12 cellular contexts compared by ENCODE assay signal in the genomic region with DNA sequence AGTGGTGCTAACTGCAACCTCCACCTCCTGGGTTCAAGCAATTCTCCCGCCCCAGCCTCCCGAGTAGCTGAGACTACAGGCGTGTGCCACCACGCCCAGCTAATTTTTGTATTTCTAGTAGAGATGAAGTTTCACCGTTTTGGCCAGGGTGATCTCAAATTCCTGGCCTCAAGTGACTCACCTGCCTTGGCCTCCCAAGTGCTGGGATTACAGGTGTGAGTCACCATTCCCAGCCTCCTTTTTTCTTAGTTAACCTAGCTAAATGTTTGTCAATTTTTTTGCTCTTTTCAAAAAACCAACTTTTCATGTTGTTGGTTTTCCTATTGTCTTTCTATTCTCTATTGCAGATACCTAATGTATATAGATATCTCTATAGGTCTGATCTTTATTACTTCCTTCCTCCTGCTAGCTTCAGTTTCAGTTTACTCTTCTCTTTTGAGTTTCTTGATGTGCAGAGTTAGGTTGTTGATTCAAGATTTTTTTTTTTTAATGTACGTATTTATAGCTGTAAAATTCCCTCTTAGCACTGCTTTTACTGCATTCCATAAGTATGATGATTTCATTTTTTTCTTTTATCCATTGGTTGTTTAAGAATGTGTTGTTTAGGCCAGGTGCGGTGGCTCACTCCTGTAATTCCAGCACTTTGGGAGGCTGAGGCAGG. TPM values are rescaled to one million over a fixed set of nuclear protein-coding genes. Genes with fewer than 3 reads are reported as not detected.
DNase-seq lines count a peak whose midpoint lies in the region; ATAC-seq and TF ChIP-seq lines count a peak whose summit lies in the region.
"Had no signal": no experiment of that assay in that cellular context is flagged by ENCODE, and none has a peak within 500 bp of the region (broad histone marks: within the 10 kb centered on the region; RNA-seq: fewer than 3 reads in every experiment).

No MANE protein-coding gene starts in this region.

- peaks cover 66% of the 10 kb centered on the region for H3K4me1 Mint-ChIP-seq in activated naive CD4-positive, alpha-beta T cell treated with anti-CD3 and anti-CD28 coated beads for 36 hours (ENCODE audit: low read depth)
- H3K4me1 Mint-ChIP-seq in T-helper 17 cell (peaks cover 64% of the 10 kb centered on the region), type B pancreatic cell (ENCODE audit: unreplicated experiment) (peaks cover 5% of the 10 kb centered on the region)
- H3K4me1 Mint-ChIP-seq in central memory CD8-positive, alpha-beta T cell: peaks cover 71% of the 10 kb centered on the region

- no peak for TF ChIP-seq CTCF in type B pancreatic cell (conservative IDR thresholded peaks at IDR 0.05)
- TF ChIP-seq CTCF in GM13977 (IDR thresholded peaks at IDR 0.05; ENCODE audit: extremely low read depth, insufficient read depth, missing control alignments): no peak

- peak overlapping the region; percentile 90 for H3K27ac Mint-ChIP-seq in activated naive CD4-positive, alpha-beta T cell treated with anti-CD3 and anti-CD28 coated beads for 36 hours
- H3K27ac Mint-ChIP-seq in T-helper 17 cell (peak overlapping the region; percentile 95), type B pancreatic cell (peak overlapping the region; percentile 24)
- H3K27ac Mint-ChIP-seq in central memory CD8-positive, alpha-beta T cell (ENCODE audit: low read depth): peak overlapping the region; percentile 70

- H3K36me3 Mint-ChIP-seq in activated naive CD4-positive, alpha-beta T cell treated with anti-CD3 and anti-CD28 coated beads for 36 hours (ENCODE audit: low read depth): peaks cover 75% of the 10 kb centered on the region
- H3K36me3 Mint-ChIP-seq in T-helper 17 cell (ENCODE audit: low read depth) (peaks cover 13% of the 10 kb centered on the region), type B pancreatic cell (no peaks in the 10 kb centered on the region)
- H3K36me3 Mint-ChIP-seq in central memory CD8-positive, alpha-beta T cell (ENCODE audit: insufficient read depth): peaks cover 59% of the 10 kb centered on the region

- H3K9me3 Mint-ChIP-seq in activated naive CD4-positive, alpha-beta T cell treated with anti-CD3 and anti-CD28 coated beads for 36 hours: peaks cover 29% of the 10 kb centered on the region
- no peaks in the 10 kb centered on the region for H3K9me3 Mint-ChIP-seq in central memory CD8-positive, alpha-beta T cell
- peaks cover 9% of the 10 kb centered on the region for H3K9me3 Mint-ChIP-seq in type B pancreatic cell

- H3K27me3 Mint-ChIP-seq in activated naive CD4-positive, alpha-beta T cell treated with anti-CD3 and anti-CD28 coated beads for 36 hours (ENCODE audit: low read depth): no peaks in the 10 kb centered on the region
- H3K27me3 Mint-ChIP-seq in T-helper 17 cell (no peaks in the 10 kb centered on the region), type B pancreatic cell (no peaks in the 10 kb centered on the region)
- H3K27me3 Mint-ChIP-seq in central memory CD8-positive, alpha-beta T cell: no peaks in the 10 kb centered on the region

- in situ Hi-C loops in GM13977 (cut with MboI; ENCODE audit: low pct_unique_long_range_greater_than_20kb, low sequenced_read_pairs, unreplicated experiment): no loop called here

- ATAC-seq in T-helper 17 cell (peak; percentile 55), GM18909 (IDR thresholded peaks at IDR 0.05; ENCODE audit: poor library complexity, unreplicated experiment) (no peak)
- no peak for ATAC-seq in central memory CD8-positive, alpha-beta T cell (replicated peaks; ENCODE audit: extremely low read depth, poor library complexity, severe bottlenecking)
- ATAC-seq: pancreas had no signal

- H3K4me3 Mint-ChIP-seq in activated naive CD4-positive, alpha-beta T cell treated with anti-CD3 and anti-CD28 coated beads for 36 hours: peak overlapping the region; percentile 45
- peak overlapping the region; percentile 77 for H3K4me3 Mint-ChIP-seq in T-helper 17 cell
- peak overlapping the region; percentile 60 for H3K4me3 Mint-ChIP-seq in central memory CD8-positive, alpha-beta T cell
- no peak overlapping the region for H3K4me3 Mint-ChIP-seq in type B pancreatic cell

- no peak for DNase-seq in activated naive CD4-positive, alpha-beta T cell treated with anti-CD3 and anti-CD28 coated beads for 36 hours
- no peak for DNase-seq in activated naive CD4-positive, alpha-beta T cell treated with anti-CD3 and anti-CD28 coated beads, Interleukin-2, amount 50 U/mL, for 16 hours
- DNase-seq in T-helper 17 cell (no peak), type B pancreatic cell (ENCODE audit: extremely low spot score, unreplicated experiment) (no peak), GM13977 (ENCODE audit: low spot score) (no peak), OCI-M1 (lab: John Stamatoyannopoulos, UW) (no peak)
- no peak for DNase-seq in central memory CD8-positive, alpha-beta T cell (ENCODE audit: low spot score in 2 of 2)
- DNase-seq: EL, mesenchymal stem cell, NCI-H1105 treated with DMSO at 0.1 percent for 48 hours, pancreas had no signal

- H3K9me3 ChIP-seq in T-helper 17 cell (ENCODE audit: control insufficient read depth, low read length, poor library complexity, severe bottlenecking): no peaks in the 10 kb centered on the region
- H3K9me3 ChIP-seq: pancreas had no signal

- CTCF ChIA-PET in activated naive CD4-positive, alpha-beta T cell treated with anti-CD3 and anti-CD28 coated beads for 36 hours (lab: Charles Lee): interaction anchor here (0.7 to 1.5 kb wide), 3 partner anchors 12 to 35 kb away, joined by 3 to 6 read pairs (median 4); no protein-coding TSS in a partner anchor

- intact Hi-C loops in activated naive CD4-positive, alpha-beta T cell treated with anti-CD3 and anti-CD28 coated beads for 36 hours (cut with micrococcal nuclease): loop anchor here (1.0 kb wide), 2 partner anchors 8 kb away; no protein-coding TSS in a partner anchor

RNA-seq across cellular contexts. Expression of gene FGD3, which starts 32.9 kb away (rescaled TPM):
- 10 to 100 TPM; 57.7 to 58.8 TPM for total RNA-seq in activated naive CD4-positive, alpha-beta T cell treated with anti-CD3 and anti-CD28 coated beads for 36 hours
- total RNA-seq in T-helper 17 cell: 100 to 1,000 TPM; 142 to 160 TPM
- total RNA-seq in type B pancreatic cell (ENCODE audit: low replicate concordance): 5.5 and 8.4 TPM in 2 replicates

Comparison
In these comparisons a context has a peak if more than half of its experiments do, and no peak if none do; other contexts are left out.
1. H3K27ac Mint-ChIP-seq: peak in every context shown above with its lines; median percentile 95 in T-helper 17 cell; 90 in activated naive CD4-positive, alpha-beta T cell treated with anti-CD3 and anti-CD28 coated beads for 36 hours; 70 in central memory CD8-positive, alpha-beta T cell; 24 in type B pancreatic cell.